23 cellular contexts compared by ENCODE assay signal in the genomic region with DNA sequence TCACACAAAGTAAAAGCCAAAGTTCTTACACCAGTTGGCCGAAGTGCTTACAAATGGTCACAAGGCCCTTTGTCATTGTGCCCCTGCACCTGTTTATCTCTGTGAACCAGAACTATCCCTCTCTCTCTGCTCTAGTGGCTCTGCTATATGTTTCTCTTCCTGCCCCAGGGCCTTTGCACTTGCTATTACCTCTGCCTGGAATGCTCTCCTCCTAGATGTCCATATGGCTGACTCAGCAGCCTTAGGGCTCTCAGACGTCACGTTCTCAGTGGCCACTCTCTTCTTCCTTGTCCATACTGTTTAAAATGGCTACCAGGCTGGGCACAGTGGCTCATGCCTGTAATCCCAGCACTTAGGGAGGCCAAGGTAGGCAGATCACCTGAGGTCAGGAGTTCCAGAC. TPM values are rescaled to one million over a fixed set of nuclear protein-coding genes. Genes with fewer than 3 reads are reported as not detected.
DNase-seq lines count a peak whose midpoint lies in the region; ATAC-seq, FAIRE-seq and TF ChIP-seq lines count a peak whose summit lies in the region.
"Had no signal": no experiment of that assay in that cellular context is flagged by ENCODE, and none has a peak within 500 bp of the region (broad histone marks: within the 10 kb centered on the region; RNA-seq: fewer than 3 reads in every experiment).

No MANE protein-coding gene starts in this region.

- WGBS in H1 (ENCODE audit: extremely low coverage in 1 of 2, insufficient coverage in 1 of 2, insufficient read length in 1 of 2, insufficient replicate concordance in 2 of 2, low coverage in 1 of 2, low lambda C conversion rate in 2 of 2, missing lambda C conversion rate in 1 of 2), 2 experiments, result 83% methylated on average over 3 of the region's 3 CpGs; no CpG with 5 or more reads in 1 of the 2 experiments
- no CpG with 5 or more reads among the region's 3 CpGs for WGBS in trophoblast cell (ENCODE audit: extremely low coverage, insufficient coverage, insufficient read length)

- TF ChIP-seq POLR2A in H1 (IDR thresholded peaks at IDR 0.05; ENCODE audit: control extremely low read depth in 1 of 2, low read depth in 2 of 2, low read length in 2 of 2), result no peak

- no peak overlapping the region for H3K4me2 ChIP-seq in H1 (ENCODE audit: insufficient read depth in 1 of 2, low read depth in 2 of 2, low read length in 2 of 2)
- no peak overlapping the region for H3K4me2 ChIP-seq in trophoblast cell (ENCODE audit: low read length)
- H3K4me2 ChIP-seq: KMS-11 had no signal

- H3K27ac ChIP-seq in HEK293 (ENCODE audit: extremely low read depth, low read depth, low read length) (no peak overlapping the region), H1 (ENCODE audit: low read depth, low read length) (no peak overlapping the region), trophoblast cell (ENCODE audit: low read depth, low read length) (no peak overlapping the region)
- H3K27ac ChIP-seq: KMS-11 had no signal

- POLR2A ChIA-PET in HEK293 (lab: Yijun Ruan, JAX) (no interaction called here), H1 (lab: Charles Lee; ENCODE audit: partially characterized antibody) (interaction anchor here (1.1 kb wide), 1 partner anchor 23 kb away, joined by 3 read pairs; no protein-coding TSS in a partner anchor)

- peaks cover 12% of the 10 kb centered on the region for H3K4me1 Mint-ChIP-seq in activated naive CD8-positive, alpha-beta T cell treated with anti-CD3 and anti-CD28 coated beads, Interleukin-2, amount 50 U/mL, for 24 hours
- peaks cover 11% of the 10 kb centered on the region for H3K4me1 Mint-ChIP-seq in activated naive CD8-positive, alpha-beta T cell treated with anti-CD3 and anti-CD28 coated beads for 36 hours
- H3K4me1 Mint-ChIP-seq: CD4-positive, CD25-positive, alpha-beta regulatory T cell had no signal

- H4K20me1 ChIP-seq in H1 (replicated peaks in 1 of 2; ENCODE audit: control insufficient read depth in 1 of 2, insufficient read depth in 2 of 2, low read length in 2 of 2), result no peaks in the 10 kb centered on the region

- no peak for TF ChIP-seq RAD21 in H1 (IDR thresholded peaks at IDR 0.05 in 1 of 2, conservative IDR thresholded peaks at IDR 0.05 in 1 of 2; ENCODE audit: low read depth in 2 of 2, low read length in 2 of 2)

- no peak overlapping the region for H3K4me3 Mint-ChIP-seq in activated naive CD8-positive, alpha-beta T cell treated with anti-CD3 and anti-CD28 coated beads, Interleukin-2, amount 50 U/mL, for 24 hours
- H3K4me3 Mint-ChIP-seq in activated naive CD8-positive, alpha-beta T cell treated with anti-CD3 and anti-CD28 coated beads for 36 hours, result no peak overlapping the region
- H3K4me3 Mint-ChIP-seq: CD4-positive, CD25-positive, alpha-beta regulatory T cell; CD8-positive, alpha-beta memory T cell had no signal

- H4K5ac ChIP-seq in H1 (ENCODE audit: insufficient read length, low read depth, low read length), result no peak overlapping the region

- H3K18ac ChIP-seq in H1 (ENCODE audit: extremely low read depth, low read length) (no peak overlapping the region), trophoblast cell (ENCODE audit: low read length) (no peak overlapping the region)

- H3K36me3 ChIP-seq in HEK293 (ENCODE audit: control insufficient read depth in 2 of 2, insufficient read depth in 1 of 2, low read length in 2 of 2) (no peaks in the 10 kb centered on the region), H1 (ENCODE audit: control insufficient read depth in 2 of 4, insufficient read depth in 4 of 4, low read length in 3 of 4) (no peaks in the 10 kb centered on the region), trophoblast cell (ENCODE audit: control insufficient read depth in 1 of 2, insufficient read depth in 2 of 2, low read length in 2 of 2) (no peaks in the 10 kb centered on the region)
- H3K36me3 ChIP-seq: BE2C, HAP-1 had no signal

- H3K27me3 ChIP-seq in H1 (replicated peaks in 1 of 4; ENCODE audit: control insufficient read depth in 3 of 4, extremely low read depth in 1 of 4, insufficient read depth in 3 of 4, low read length in 3 of 4) (no peaks in the 10 kb centered on the region), trophoblast cell (ENCODE audit: insufficient read depth, low read length) (no peaks in the 10 kb centered on the region)
- H3K27me3 ChIP-seq: BE2C had no signal

- H2AK5ac ChIP-seq in H1 (ENCODE audit: low read depth, low read length), result no peak overlapping the region
- no peak overlapping the region for H2AK5ac ChIP-seq in trophoblast cell (ENCODE audit: low read length)

- H3K23ac ChIP-seq in H1 (ENCODE audit: insufficient read length) (no peak overlapping the region), trophoblast cell (ENCODE audit: low read length) (no peak overlapping the region)

- H3K9me3 Mint-ChIP-seq in activated naive CD8-positive, alpha-beta T cell treated with anti-CD3 and anti-CD28 coated beads, Interleukin-2, amount 50 U/mL, for 24 hours, result peaks cover 4% of the 10 kb centered on the region
- H3K9me3 Mint-ChIP-seq in activated naive CD8-positive, alpha-beta T cell treated with anti-CD3 and anti-CD28 coated beads for 36 hours, result peaks cover 2% of the 10 kb centered on the region

- H4K91ac ChIP-seq in H1 (replicated peaks; ENCODE audit: insufficient read length, low read length) (no peak overlapping the region), trophoblast cell (ENCODE audit: low read depth, low read length) (no peak overlapping the region)

- H2BK20ac ChIP-seq in H1 (ENCODE audit: low read length), result no peak overlapping the region

- no peak for DNase-seq in activated naive CD8-positive, alpha-beta T cell treated with anti-CD3 and anti-CD28 coated beads, Interleukin-2, amount 50 U/mL, for 24 hours
- DNase-seq in activated naive CD8-positive, alpha-beta T cell treated with anti-CD3 and anti-CD28 coated beads for 36 hours, result no peak
- no peak for DNase-seq in H1 (ENCODE audit: low read depth in 1 of 2, low spot score in 2 of 2)
- DNase-seq in trophoblast cell, result peak; percentile 81 to 89
- DNase-seq in anterior cingulate cortex (lab: John Stamatoyannopoulos, UW), result no peak
- no peak for DNase-seq in medulla oblongata (ENCODE audit: extremely low spot score)
- DNase-seq: ACHN; BE2C; C1 segment of cervical spinal cord; CD4-positive, CD25-positive, alpha-beta regulatory T cell; CD8-positive, alpha-beta memory T cell; COR-L47; DMS153; DMS79; GDM1 had no signal

- H2BK120ac ChIP-seq in H1 (replicated peaks; ENCODE audit: low read depth, low read length) (no peak overlapping the region), trophoblast cell (ENCODE audit: insufficient read depth, low read length, poor library complexity) (no peak overlapping the region)

- H3K79me1 ChIP-seq in H1 (ENCODE audit: low read depth, low read length), result no peaks in the 10 kb centered on the region
- H3K79me1 ChIP-seq in trophoblast cell (ENCODE audit: low read length), result no peaks in the 10 kb centered on the region

- H3K4me3 ChIP-seq in HEK293 (ENCODE audit: low read depth, low read length) (no peak overlapping the region), H1 (ENCODE audit: extremely low read depth in 1 of 4, insufficient read depth in 2 of 4, low read depth in 3 of 4, low read length in 4 of 4) (no peak overlapping the region), trophoblast cell (ENCODE audit: low read depth, low read length) (no peak overlapping the region)
- H3K4me3 ChIP-seq: HAP-1 had no signal

- no peak overlapping the region for H4K12ac ChIP-seq in trophoblast cell (ENCODE audit: low read depth, low read length)

- no peaks in the 10 kb centered on the region for H3K9me3 ChIP-seq in HEK293 (ENCODE audit: control insufficient read depth, insufficient read depth, low read depth, low read length)
- H3K9me3 ChIP-seq in H1 (ENCODE audit: insufficient read depth in 2 of 2, low read depth in 1 of 2, low read length in 1 of 2), result peaks cover 0 to 2% of the 10 kb centered on the region in 2 experiments; a peak in 1 of 4 replicates
- H3K9me3 ChIP-seq in trophoblast cell (ENCODE audit: insufficient read depth, low read depth, low read length), result no peaks in the 10 kb centered on the region
- H3K9me3 ChIP-seq: BE2C had no signal

- no peak overlapping the region for H2BK5ac ChIP-seq in H1 (ENCODE audit: low read depth, low read length)
- H2BK5ac ChIP-seq in trophoblast cell (ENCODE audit: low read depth, low read length, poor library complexity), result no peak overlapping the region

- CTCF ChIA-PET in HEK293 (lab: Yijun Ruan, JAX) (no interaction called here), H1 (lab: Charles Lee; ENCODE audit: partially characterized antibody) (interaction anchor here (0.8 to 1.3 kb wide), 2 partner anchors 14 to 88 kb away, joined by 3 read pairs; no protein-coding TSS in a partner anchor)

- H3K23me2 ChIP-seq in H1 (ENCODE audit: low read depth, low read length), result no peaks in the 10 kb centered on the region

- H4K8ac ChIP-seq in H1 (ENCODE audit: extremely low read depth, insufficient read depth, low read length) (no peak overlapping the region), trophoblast cell (ENCODE audit: low read depth, low read length) (no peak overlapping the region)

- peak overlapping the region; percentile 5 for H3K27ac Mint-ChIP-seq in activated naive CD8-positive, alpha-beta T cell treated with anti-CD3 and anti-CD28 coated beads, Interleukin-2, amount 50 U/mL, for 24 hours
- no peak overlapping the region for H3K27ac Mint-ChIP-seq in activated naive CD8-positive, alpha-beta T cell treated with anti-CD3 and anti-CD28 coated beads for 36 hours
- H3K27ac Mint-ChIP-seq: CD4-positive, CD25-positive, alpha-beta regulatory T cell; CD8-positive, alpha-beta memory T cell had no signal

- H3K36me3 Mint-ChIP-seq in activated naive CD8-positive, alpha-beta T cell treated with anti-CD3 and anti-CD28 coated beads, Interleukin-2, amount 50 U/mL, for 24 hours (ENCODE audit: low read depth), result peaks cover 2% of the 10 kb centered on the region
- H3K36me3 Mint-ChIP-seq in activated naive CD8-positive, alpha-beta T cell treated with anti-CD3 and anti-CD28 coated beads for 36 hours, result no peaks in the 10 kb centered on the region
- H3K36me3 Mint-ChIP-seq: CD4-positive, CD25-positive, alpha-beta regulatory T cell had no signal

- no peak for TF ChIP-seq EP300 in H1 (IDR thresholded peaks at IDR 0.05; ENCODE audit: borderline replicate concordance in 1 of 2, low read depth in 2 of 2, low read length in 2 of 2)

- H2BK15ac ChIP-seq in H1 (ENCODE audit: low read length), result no peak overlapping the region

- no peak overlapping the region for H2AFZ ChIP-seq in H1 (ENCODE audit: low read length)
- no peak overlapping the region for H2AFZ ChIP-seq in trophoblast cell (ENCODE audit: insufficient read depth, low read length, poor library complexity)

- no peak overlapping the region for H2BK12ac ChIP-seq in H1 (ENCODE audit: low read depth, low read length)
- H2BK12ac ChIP-seq in trophoblast cell (ENCODE audit: low read length), result no peak overlapping the region

- H3K9ac ChIP-seq in H1 (replicated peaks in 1 of 4; ENCODE audit: extremely low read depth in 1 of 4, low read depth in 3 of 4, low read length in 3 of 4), result no peak overlapping the region
- no peak overlapping the region for H3K9ac ChIP-seq in trophoblast cell (ENCODE audit: low read length)
- H3K9ac ChIP-seq: KMS-11 had no signal

- no peak overlapping the region for H3K4ac ChIP-seq in H1 (replicated peaks; ENCODE audit: insufficient read length, low read depth, low read length)
- H3K4ac ChIP-seq in trophoblast cell (ENCODE audit: low read depth, low read length), result no peak overlapping the region

- H3K4me1 ChIP-seq in HEK293 (ENCODE audit: control insufficient read depth, insufficient read depth, low read length) (no peaks in the 10 kb centered on the region), H1 (replicated peaks in 1 of 4; ENCODE audit: control insufficient read depth in 3 of 4, insufficient read depth in 4 of 4, low read length in 3 of 4) (no peaks in the 10 kb centered on the region), trophoblast cell (ENCODE audit: control insufficient read depth in 1 of 2, insufficient read depth in 2 of 2, low read length in 2 of 2) (no peaks in the 10 kb centered on the region)
- H3K4me1 ChIP-seq: BE2C, HAP-1 had no signal

- no peak overlapping the region for H3K56ac ChIP-seq in H1 (replicated peaks; ENCODE audit: insufficient read length, low read depth, low read length)

- H3K79me2 ChIP-seq in H1 (ENCODE audit: control insufficient read depth in 1 of 2, insufficient read depth in 2 of 2, low read length in 2 of 2) (no peaks in the 10 kb centered on the region), trophoblast cell (ENCODE audit: control insufficient read depth, insufficient read depth, low read length, poor library complexity) (no peaks in the 10 kb centered on the region)

- no peak for FAIRE-seq in H1 (lab: Jason Lieb, UNC)
- FAIRE-seq: D721Med, GM12892, GM18507, HTR-8/SVneo had no signal

- H3K27me3 Mint-ChIP-seq in activated naive CD8-positive, alpha-beta T cell treated with anti-CD3 and anti-CD28 coated beads, Interleukin-2, amount 50 U/mL, for 24 hours, result peaks cover 7% of the 10 kb centered on the region
- H3K27me3 Mint-ChIP-seq in activated naive CD8-positive, alpha-beta T cell treated with anti-CD3 and anti-CD28 coated beads for 36 hours, result peaks cover 11% of the 10 kb centered on the region

- ATAC-seq in activated naive CD8-positive, alpha-beta T cell treated with anti-CD3 and anti-CD28 coated beads, Interleukin-2, amount 50 U/mL, for 24 hours, result no peak
- ATAC-seq in GM18873 (IDR thresholded peaks at IDR 0.05; ENCODE audit: low FRiP score, unreplicated experiment), result no peak

- no peak for TF ChIP-seq CTCF in HEK293 (tag by site-specific recombination; IDR thresholded peaks at IDR 0.05)
- TF ChIP-seq CTCF in H1 (IDR thresholded peaks at IDR 0.05; ENCODE audit: control extremely low read depth in 1 of 3, insufficient read depth in 1 of 3, low read depth in 1 of 3, low read length in 3 of 3), result no peak

- H3K14ac ChIP-seq in H1 (ENCODE audit: insufficient read length) (no peak overlapping the region), trophoblast cell (ENCODE audit: low read length) (no peak overlapping the region)

RNA-seq across cellular contexts. Expression of a gene that starts 38.8 kb away (rescaled TPM):
- total RNA-seq in activated naive CD8-positive, alpha-beta T cell treated with anti-CD3 and anti-CD28 coated beads for 36 hours, result 10 to 100 TPM; 38.6 to 41.0 TPM
- 45.9 and 47.4 TPM in 2 replicates for total RNA-seq in H1 (2021; fragmentation: NEBNext Ultra II Directional; extraction: Animal tissue kit (Norgen Biotek cat#: 25700))
- polyA plus RNA-seq in H1 (2011; rRNA removed), result 7.4 and 10.0 TPM in 2 replicates
- 12.3 TPM for polyA plus RNA-seq in H1 (2011; cell fraction: cytosol; rRNA removed)
- polyA plus RNA-seq in H1 (2011; cell fraction: nucleus; rRNA removed), result 12.7 TPM
- polyA plus RNA-seq in H1 (2012, experiment 1 of 2), result 15.0 to 29.0 TPM (median 18.3 TPM) in 4 replicates
- polyA plus RNA-seq in H1 (2012, experiment 2 of 2), result 1.1 TPM
- 40.2 TPM for polyA plus RNA-seq in H1 (2013, experiment 1 of 2)
- 41.0 TPM for polyA plus RNA-seq in H1 (2013, experiment 2 of 2)
- polyA minus RNA-seq in H1 (2011; rRNA and poly(A)+ RNA removed), result 16.5 and 31.7 TPM in 2 replicates
- polyA minus RNA-seq in H1 (2011; cell fraction: cytosol; rRNA and poly(A)+ RNA removed), result 7.0 TPM
- 29.2 TPM for polyA minus RNA-seq in H1 (2011; cell fraction: nucleus; rRNA and poly(A)+ RNA removed)
- 25.0 and 26.4 TPM in 2 replicates for polyA plus RNA-seq in trophoblast cell (2013)

Comparison
In these comparisons a context has a peak if more than half of its experiments do, and no peak if none do; other contexts are left out.
1. DNase-seq: peak in trophoblast cell (2 of 2); none in activated naive CD8-positive, alpha-beta T cell treated with anti-CD3 and anti-CD28 coated beads, Interleukin-2, amount 50 U/mL, for 24 hours (single experiment), activated naive CD8-positive, alpha-beta T cell treated with anti-CD3 and anti-CD28 coated beads for 36 hours (single experiment), H1 (0 of 2), anterior cingulate cortex (0 of 58) and medulla oblongata (single experiment).